In genomic region chr6:16334671-16335070, GRCh38 we compare ENCODE assay signal across 10 cellular contexts.
DNase-seq lines count a peak whose midpoint lies in the region; ATAC-seq and TF ChIP-seq lines count a peak whose summit lies in the region.
"Had no signal": no experiment of that assay in that cellular context is flagged by ENCODE, and none has a peak within 500 bp of the region (broad histone marks: within the 10 kb centered on the region; RNA-seq: fewer than 3 reads in every experiment).

No MANE protein-coding gene starts in this region.

- DNase-seq in SIG-M5 treated with dmso at 0.1 percent for 504 hours (lab: John Stamatoyannopoulos, UW; ENCODE audit: unreplicated experiment) (peak; percentile 80), SIG-M5 (lab: John Stamatoyannopoulos, UW) (no peak), amniotic stem cell (lab: John Stamatoyannopoulos, UW) (peak; percentile 55), right cardiac atrium (peak in 2 of 3 donors; percentile 63 to 66), tibial nerve (ENCODE audit: low spot score in 2 of 2) (peak; percentile 62 to 82), NCI-H128 (lab: John Stamatoyannopoulos, UW; ENCODE audit: unreplicated experiment) (no peak), G401 (ENCODE audit: low spot score) (no peak)
- DNase-seq in stimulated activated CD4-positive, alpha-beta T cell treated with anti-CD3 and anti-CD28 coated beads, Interleukin-2, amount 100 ng/mL, for 24 hours, result no peak
- DNase-seq: NCI-H146 had no signal

- no peaks in the 10 kb centered on the region for H3K36me3 ChIP-seq in tibial nerve

- H3K4me3 ChIP-seq in right cardiac atrium (ENCODE audit: low read length), result no peak overlapping the region
- no peak overlapping the region for H3K4me3 ChIP-seq in tibial nerve

- ATAC-seq in right cardiac atrium, result peak; percentile 7 to 12

- no peak for TF ChIP-seq POLR2A in tibial nerve (IDR thresholded peaks at IDR 0.05)

- H3K9me3 ChIP-seq in right cardiac atrium (ENCODE audit: control insufficient read depth, low read length), result no peaks in the 10 kb centered on the region
- H3K9me3 ChIP-seq in tibial nerve, result no peaks in the 10 kb centered on the region

- H3K4me1 ChIP-seq in right cardiac atrium (ENCODE audit: control insufficient read depth, insufficient read depth, low read length) (peaks cover 8% of the 10 kb centered on the region), tibial nerve (peaks cover 0 to 63% (median 24%) of the 10 kb centered on the region in 4 donors)

- intact Hi-C loops in right cardiac atrium (cut with DNase I), result loop anchor here (5.0 to 10.0 kb wide), 5 partner anchors 70 to 428 kb away; partner anchors contain the start of gene ATXN1 (in 2 of the 4)

- H3K27me3 ChIP-seq in right cardiac atrium (ENCODE audit: control insufficient read depth, insufficient read depth) (no peaks in the 10 kb centered on the region), tibial nerve (no peaks in the 10 kb centered on the region)

- in situ Hi-C loops in G401 (cut with HindIII; ENCODE audit: low sequenced_read_pairs), result no loop called here

- peak; percentile 21 to 92 for TF ChIP-seq EP300 in tibial nerve (IDR thresholded peaks at IDR 0.05)

- H3K27ac ChIP-seq in right cardiac atrium (ENCODE audit: low read length) (no peak overlapping the region), tibial nerve (peak overlapping the region in 1 of 4 donors; percentile 8)
- H3K27ac ChIP-seq: 22Rv1 had no signal

- 65% methylated on average over 3 of the region's 3 CpGs for WGBS in right cardiac atrium
- WGBS in tibial nerve, 2 donors, result 52 to 57% methylated on average over 3 of the region's 3 CpGs

- no peak for TF ChIP-seq CTCF in tibial nerve (IDR thresholded peaks at IDR 0.05)

Comparison
In these comparisons a context has a peak if more than half of its experiments do, and no peak if none do; other contexts are left out.
1. DNase-seq: peak in SIG-M5 treated with dmso at 0.1 percent for 504 hours (single experiment), amniotic stem cell (single experiment), right cardiac atrium (2 of 3) and tibial nerve (2 of 2); none in SIG-M5 (single experiment), NCI-H128 (single experiment), G401 (single experiment) and stimulated activated CD4-positive, alpha-beta T cell treated with anti-CD3 and anti-CD28 coated beads, Interleukin-2, amount 100 ng/mL, for 24 hours (0 of 2).